22 cellular contexts compared by ENCODE assay signal in the genomic region with DNA sequence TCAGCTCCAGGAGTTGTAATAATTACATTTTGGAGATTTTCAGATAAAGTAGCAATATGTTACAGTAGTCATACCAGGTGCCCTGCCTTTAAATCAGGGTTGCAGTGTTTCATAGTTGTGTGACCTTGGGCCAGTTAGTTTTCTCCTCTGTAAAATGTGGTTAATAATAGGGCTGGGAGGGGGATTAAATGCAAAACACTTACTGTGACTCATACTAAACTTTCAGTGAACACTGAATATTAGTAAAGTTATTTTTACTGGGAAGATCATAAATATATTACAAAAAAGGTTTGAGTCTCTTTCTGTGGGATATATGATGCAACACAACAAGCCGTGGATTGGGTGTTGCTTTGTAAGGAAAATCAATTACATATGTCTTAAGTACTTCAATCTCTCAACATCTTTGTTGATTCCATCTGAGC. TPM values are rescaled to one million over a fixed set of nuclear protein-coding genes. Genes with fewer than 3 reads are reported as not detected.
A peak's percentile ranks its signal among the peaks of the same experiment; 100 is the strongest.
DNase-seq lines count a peak whose midpoint lies in the region; ATAC-seq, FAIRE-seq and TF ChIP-seq lines count a peak whose summit lies in the region.
"Had no signal": no experiment of that assay in that cellular context is flagged by ENCODE, and none has a peak within 500 bp of the region (broad histone marks: within the 10 kb centered on the region; RNA-seq: fewer than 3 reads in every experiment).

No MANE protein-coding gene starts in this region.

- peak; percentile 8 for FAIRE-seq in kidney (lab: Jason Lieb, UNC)
- FAIRE-seq: urothelium cell line had no signal

- H3K27me3 Mint-ChIP-seq in activated CD8-positive, alpha-beta T cell treated with anti-CD3 and anti-CD28 coated beads, Interleukin-2, amount 10 ng/mL, durations not matched to agents 7 days and 5 days (ENCODE audit: low read depth): no peaks in the 10 kb centered on the region
- H3K27me3 Mint-ChIP-seq in CD8-positive, alpha-beta T cell (ENCODE audit: low read depth): no peaks in the 10 kb centered on the region
- H3K27me3 Mint-ChIP-seq: activated B cell treated with CpG ODN at 0.5 μM for 24 hours; activated naive CD8-positive, alpha-beta T cell treated with anti-CD3 and anti-CD28 coated beads, Interleukin-2, amount 50 U/mL, for 24 hours; naive thymus-derived CD4-positive, alpha-beta T cell; T-helper 17 cell had no signal

- DNase-seq in AG10803 (ENCODE audit: low read depth) (peak; percentile 91), amniotic epithelial cell (ENCODE audit: low read depth) (peak; percentile 73), kidney (no peak), KBM-7 (no peak)
- DNase-seq in activated CD8-positive, alpha-beta T cell treated with anti-CD3 and anti-CD28 coated beads, Interleukin-2, amount 10 ng/mL, durations not matched to agents 7 days and 5 days: no peak
- DNase-seq in CD8-positive, alpha-beta T cell: no peak
- DNase-seq: activated B cell treated with CpG ODN at 0.5 μM for 24 hours; activated naive CD8-positive, alpha-beta T cell treated with anti-CD3 and anti-CD28 coated beads, Interleukin-2, amount 50 U/mL, for 24 hours; erythroblast; GOT3; islet precursor cell; mammary epithelial cell; naive thymus-derived CD4-positive, alpha-beta T cell; NCI-H187 treated with DMSO at 0.1 percent for 48 hours; NCI-H510A treated with DMSO at 0.1 percent for 48 hours; SHP77; stimulated activated CD4-positive, alpha-beta T cell treated with anti-CD3 and anti-CD28 coated beads, Interleukin-2, amount 100 ng/mL, for 48 hours; T-helper 17 cell had no signal

- no peaks in the 10 kb centered on the region for H3K9me3 ChIP-seq in kidney (ENCODE audit: control insufficient read depth in 1 of 2, low read length in 2 of 2)
- H3K9me3 ChIP-seq in CD8-positive, alpha-beta T cell (ENCODE audit: low read length): no peaks in the 10 kb centered on the region
- H3K9me3 ChIP-seq: BLaER1 had no signal

- H3K27ac Mint-ChIP-seq in activated CD8-positive, alpha-beta T cell treated with anti-CD3 and anti-CD28 coated beads, Interleukin-2, amount 10 ng/mL, durations not matched to agents 7 days and 5 days: no peak overlapping the region
- H3K27ac Mint-ChIP-seq in CD8-positive, alpha-beta T cell: no peak overlapping the region
- H3K27ac Mint-ChIP-seq: activated B cell treated with CpG ODN at 0.5 μM for 24 hours; activated naive CD8-positive, alpha-beta T cell treated with anti-CD3 and anti-CD28 coated beads, Interleukin-2, amount 50 U/mL, for 24 hours had no signal

- H3K4me1 Mint-ChIP-seq in activated CD8-positive, alpha-beta T cell treated with anti-CD3 and anti-CD28 coated beads, Interleukin-2, amount 10 ng/mL, durations not matched to agents 7 days and 5 days (ENCODE audit: low read depth): peaks cover 8% of the 10 kb centered on the region
- H3K4me1 Mint-ChIP-seq in CD8-positive, alpha-beta T cell (ENCODE audit: low read depth): peaks cover 13% of the 10 kb centered on the region

- in situ Hi-C loops in KBM-7 (cut with MboI; ENCODE audit: low pct_unique_long_range_greater_than_20kb, low sequenced_read_pairs): no loop called here

- no peak overlapping the region for H3K4me3 Mint-ChIP-seq in activated CD8-positive, alpha-beta T cell treated with anti-CD3 and anti-CD28 coated beads, Interleukin-2, amount 10 ng/mL, durations not matched to agents 7 days and 5 days
- H3K4me3 Mint-ChIP-seq in CD8-positive, alpha-beta T cell: no peak overlapping the region
- H3K4me3 Mint-ChIP-seq: activated B cell treated with CpG ODN at 0.5 μM for 24 hours; activated naive CD8-positive, alpha-beta T cell treated with anti-CD3 and anti-CD28 coated beads, Interleukin-2, amount 50 U/mL, for 24 hours; naive thymus-derived CD4-positive, alpha-beta T cell; T-helper 17 cell had no signal

- no peaks in the 10 kb centered on the region for H3K27me3 ChIP-seq in CD8-positive, alpha-beta T cell (ENCODE audit: insufficient read depth, low read length)
- H3K27me3 ChIP-seq: BLaER1 had no signal

- H3K27ac ChIP-seq in kidney (ENCODE audit: low read depth in 2 of 2, low read length in 2 of 2): no peak overlapping the region
- H3K27ac ChIP-seq in CD8-positive, alpha-beta T cell (ENCODE audit: low read depth, low read length): no peak overlapping the region
- H3K27ac ChIP-seq: BLaER1, parathyroid adenoma had no signal

- no peak for TF ChIP-seq CTCF in AG10803 (conservative IDR thresholded peaks at IDR 0.05; ENCODE audit: low read length)
- TF ChIP-seq CTCF in kidney (IDR thresholded peaks at IDR 0.05; ENCODE audit: borderline replicate concordance, extremely low read depth, insufficient read depth): no peak
- TF ChIP-seq CTCF in CD8-positive, alpha-beta T cell (IDR thresholded peaks at IDR 0.05): no peak

- peak; percentile 44 for ATAC-seq in GM19351 (IDR thresholded peaks at IDR 0.05; ENCODE audit: unreplicated experiment)
- ATAC-seq in activated CD8-positive, alpha-beta T cell treated with anti-CD3 and anti-CD28 coated beads, Interleukin-2, amount 10 ng/mL, durations not matched to agents 7 days and 5 days: no peak
- ATAC-seq in CD8-positive, alpha-beta T cell: no peak
- ATAC-seq: activated naive CD8-positive, alpha-beta T cell treated with anti-CD3 and anti-CD28 coated beads, Interleukin-2, amount 50 U/mL, for 24 hours; naive thymus-derived CD4-positive, alpha-beta T cell; T-helper 17 cell had no signal

- POLR2A ChIA-PET in activated CD8-positive, alpha-beta T cell treated with anti-CD3 and anti-CD28 coated beads, Interleukin-2, amount 10 ng/mL, durations not matched to agents 7 days and 5 days (lab: Charles Lee): no interaction called here
- POLR2A ChIA-PET in CD8-positive, alpha-beta T cell (lab: Charles Lee): interaction anchor here (0.6 kb wide), 1 partner anchor 909 kb away, joined by 3 read pairs; no protein-coding TSS in a partner anchor

- CTCF ChIA-PET in activated CD8-positive, alpha-beta T cell treated with anti-CD3 and anti-CD28 coated beads, Interleukin-2, amount 10 ng/mL, durations not matched to agents 7 days and 5 days (lab: Charles Lee): interaction anchor here (0.6 to 6.1 kb wide), 2 partner anchors 94 to 120 kb away, joined by 3 to 75 read pairs; no protein-coding TSS in a partner anchor
- CTCF ChIA-PET in CD8-positive, alpha-beta T cell (lab: Charles Lee): interaction anchor here (1.2 to 8.3 kb wide), 2 partner anchors 119 to 125 kb away, joined by 4 to 108 read pairs; no protein-coding TSS in a partner anchor

- H3K9ac ChIP-seq in kidney (ENCODE audit: low read length in 2 of 2): no peak overlapping the region
- H3K9ac ChIP-seq: BLaER1, parathyroid adenoma had no signal

- H3K36me3 ChIP-seq in kidney (ENCODE audit: control insufficient read depth in 1 of 2, insufficient read depth in 2 of 2, low read length in 2 of 2): peaks cover 10 to 15% of the 10 kb centered on the region in 2 donors
- peaks cover 19% of the 10 kb centered on the region for H3K36me3 ChIP-seq in CD8-positive, alpha-beta T cell (ENCODE audit: insufficient read depth, low read length)

- no peak overlapping the region for H3K4me3 ChIP-seq in AG10803 (ENCODE audit: low read length)
- no peak overlapping the region for H3K4me3 ChIP-seq in kidney (ENCODE audit: low read length in 2 of 2)
- no peak overlapping the region for H3K4me3 ChIP-seq in CD8-positive, alpha-beta T cell (ENCODE audit: low read depth, low read length)
- H3K4me3 ChIP-seq: BLaER1 had no signal

- peaks cover 26% of the 10 kb centered on the region for H3K36me3 Mint-ChIP-seq in activated CD8-positive, alpha-beta T cell treated with anti-CD3 and anti-CD28 coated beads, Interleukin-2, amount 10 ng/mL, durations not matched to agents 7 days and 5 days (ENCODE audit: low read depth)
- H3K36me3 Mint-ChIP-seq in CD8-positive, alpha-beta T cell: peaks cover 55% of the 10 kb centered on the region

- no peaks in the 10 kb centered on the region for H3K4me1 ChIP-seq in kidney (ENCODE audit: control insufficient read depth in 1 of 2, insufficient read depth in 1 of 2, low read depth in 1 of 2, low read length in 2 of 2)
- H3K4me1 ChIP-seq in CD8-positive, alpha-beta T cell (ENCODE audit: insufficient read depth, low read length): no peaks in the 10 kb centered on the region
- H3K4me1 ChIP-seq: parathyroid adenoma had no signal

- intact Hi-C loops in kidney (cut with DNase I): loop anchor here (10.0 kb wide), 1 partner anchor 126 kb away; no protein-coding TSS in a partner anchor
- intact Hi-C loops in CD8-positive, alpha-beta T cell (cut with DNase I, micrococcal nuclease): no loop called here

- no peaks in the 10 kb centered on the region for H3K9me3 Mint-ChIP-seq in activated CD8-positive, alpha-beta T cell treated with anti-CD3 and anti-CD28 coated beads, Interleukin-2, amount 10 ng/mL, durations not matched to agents 7 days and 5 days (ENCODE audit: insufficient read depth)
- H3K9me3 Mint-ChIP-seq in CD8-positive, alpha-beta T cell: no peaks in the 10 kb centered on the region
- H3K9me3 Mint-ChIP-seq: activated B cell treated with CpG ODN at 0.5 μM for 24 hours; activated naive CD8-positive, alpha-beta T cell treated with anti-CD3 and anti-CD28 coated beads, Interleukin-2, amount 50 U/mL, for 24 hours; naive thymus-derived CD4-positive, alpha-beta T cell had no signal

RNA-seq across cellular contexts. Expression of gene EBLN2, which starts 1.1 kb away (rescaled TPM):
- total RNA-seq in kidney: 4.5 TPM
- polyA plus RNA-seq in kidney (ENCODE audit: insufficient read depth, low read depth, low replicate concordance): 0.24 TPM
- total RNA-seq in activated CD8-positive, alpha-beta T cell treated with anti-CD3 and anti-CD28 coated beads, Interleukin-2, amount 10 ng/mL, durations not matched to agents 7 days and 5 days: 1 to 10 TPM; 5.3 to 5.9 TPM
- total RNA-seq in CD8-positive, alpha-beta T cell: 10 to 100 TPM in 1 of 2 experiments, 1 to 10 TPM in 1; 9.5 to 11.0 TPM

Comparison
In these comparisons a context has a peak if more than half of its experiments do, and no peak if none do; other contexts are left out.
1. DNase-seq: peak in AG10803 (single experiment) and amniotic epithelial cell (single experiment); none in kidney (single experiment), KBM-7 (single experiment), activated CD8-positive, alpha-beta T cell treated with anti-CD3 and anti-CD28 coated beads, Interleukin-2, amount 10 ng/mL, durations not matched to agents 7 days and 5 days (single experiment) and CD8-positive, alpha-beta T cell (0 of 7).